ENCODE assay signal across 1 cellular context in the genomic region with DNA sequence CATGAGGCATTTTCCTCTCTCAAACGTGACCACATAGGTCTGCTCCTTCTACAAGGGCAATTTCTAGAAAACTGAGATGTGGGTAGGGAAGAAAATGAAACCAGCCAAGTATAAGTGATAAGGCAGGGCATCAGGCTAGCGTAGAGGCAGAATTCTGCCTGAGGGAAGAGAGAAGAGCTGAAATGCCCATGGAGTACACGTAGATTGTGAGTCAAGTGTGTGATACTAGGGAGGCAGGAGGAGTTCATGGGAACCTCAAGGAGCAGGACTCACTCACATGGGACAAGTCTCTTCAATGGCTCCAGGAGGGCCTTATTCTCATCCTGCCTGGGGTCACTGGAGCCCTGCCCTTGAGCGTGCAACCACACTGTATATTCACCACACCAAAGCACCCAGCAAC.
TF ChIP-seq lines count a peak whose summit lies in the region.

No MANE protein-coding gene starts in this region.

TF ChIP-seq in HepG2, 621 proteins besides CTCF, POLR2A, EP300 and RAD21 (continued from another document):
- TF ChIP-seq, protein P1, sequence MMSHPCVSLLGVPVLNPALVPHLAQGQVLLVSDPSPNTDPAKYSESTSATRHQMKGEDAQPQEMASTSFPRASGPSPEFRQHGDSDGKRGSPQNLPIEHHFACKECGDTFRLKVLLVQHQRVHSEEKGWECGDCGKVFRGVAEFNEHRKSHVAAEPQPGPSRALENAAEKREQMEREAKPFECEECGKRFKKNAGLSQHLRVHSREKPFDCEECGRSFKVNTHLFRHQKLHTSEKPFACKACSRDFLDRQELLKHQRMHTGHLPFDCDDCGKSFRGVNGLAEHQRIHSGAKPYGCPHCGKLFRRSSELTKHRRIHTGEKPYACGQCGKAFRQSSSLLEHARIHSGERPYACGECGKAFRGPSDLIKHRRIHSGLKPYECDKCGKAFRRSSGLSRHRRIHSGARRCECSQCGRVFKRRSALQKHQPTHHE (CRISPR knock-in tag; IDR thresholded peaks at IDR 0.05; ENCODE audit: borderline replicate concordance) = no peak
- TF ChIP-seq, protein P2, sequence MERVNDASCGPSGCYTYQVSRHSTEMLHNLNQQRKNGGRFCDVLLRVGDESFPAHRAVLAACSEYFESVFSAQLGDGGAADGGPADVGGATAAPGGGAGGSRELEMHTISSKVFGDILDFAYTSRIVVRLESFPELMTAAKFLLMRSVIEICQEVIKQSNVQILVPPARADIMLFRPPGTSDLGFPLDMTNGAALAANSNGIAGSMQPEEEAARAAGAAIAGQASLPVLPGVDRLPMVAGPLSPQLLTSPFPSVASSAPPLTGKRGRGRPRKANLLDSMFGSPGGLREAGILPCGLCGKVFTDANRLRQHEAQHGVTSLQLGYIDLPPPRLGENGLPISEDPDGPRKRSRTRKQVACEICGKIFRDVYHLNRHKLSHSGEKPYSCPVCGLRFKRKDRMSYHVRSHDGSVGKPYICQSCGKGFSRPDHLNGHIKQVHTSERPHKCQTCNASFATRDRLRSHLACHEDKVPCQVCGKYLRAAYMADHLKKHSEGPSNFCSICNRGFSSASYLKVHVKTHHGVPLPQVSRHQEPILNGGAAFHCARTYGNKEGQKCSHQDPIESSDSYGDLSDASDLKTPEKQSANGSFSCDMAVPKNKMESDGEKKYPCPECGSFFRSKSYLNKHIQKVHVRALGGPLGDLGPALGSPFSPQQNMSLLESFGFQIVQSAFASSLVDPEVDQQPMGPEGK (CRISPR knock-in tag; IDR thresholded peaks at IDR 0.05) = no peak
